Comparison of ENCODE assay signal across 30 cellular contexts in genomic region chr2:8230466-8230865, GRCh38.
DNase-seq lines count a peak whose midpoint lies in the region; ATAC-seq and TF ChIP-seq lines count a peak whose summit lies in the region.
"Had no signal": no experiment of that assay in that cellular context is flagged by ENCODE, and none has a peak within 500 bp of the region (broad histone marks: within the 10 kb centered on the region; RNA-seq: fewer than 3 reads in every experiment).

No MANE protein-coding gene starts in this region.

- H3K4me3 Mint-ChIP-seq in activated CD8-positive, alpha-beta T cell treated with anti-CD3 and anti-CD28 coated beads, Interleukin-2, amount 10 ng/mL, durations not matched to agents 7 days and 5 days, result no peak overlapping the region
- no peak overlapping the region for H3K4me3 Mint-ChIP-seq in activated CD8-positive, alpha-beta T cell treated with anti-CD3 and anti-CD28 coated beads for 36 hours
- H3K4me3 Mint-ChIP-seq: activated CD4-positive, alpha-beta T cell treated with anti-CD3 and anti-CD28 coated beads for 36 hours; memory B cell had no signal

- H3K27me3 ChIP-seq in OCI-LY1 (ENCODE audit: insufficient read depth, low read length), result no peaks in the 10 kb centered on the region
- H3K27me3 ChIP-seq: MG63, pancreas, testis had no signal

- no peak overlapping the region for H3K4me2 ChIP-seq in OCI-LY1 (ENCODE audit: low read length)
- H3K4me2 ChIP-seq: A549 had no signal

- peak; percentile 10 for DNase-seq in activated CD8-positive, alpha-beta T cell treated with anti-CD3 and anti-CD28 coated beads, Interleukin-2, amount 10 ng/mL, durations not matched to agents 7 days and 5 days
- DNase-seq in activated CD8-positive, alpha-beta T cell treated with anti-CD3 and anti-CD28 coated beads for 36 hours, result no peak
- DNase-seq in NCI-H1417 (lab: John Stamatoyannopoulos, UW), result peak in 2 of 3 experiments; percentile 70 to 94
- DNase-seq in C1 segment of cervical spinal cord (lab: John Stamatoyannopoulos, UW), result no peak
- DNase-seq in activated CD4-positive, alpha-beta T cell treated with anti-CD3 and anti-CD28 coated beads for 48 hours, result no peak
- DNase-seq in NCI-H510A (lab: John Stamatoyannopoulos, UW), result no peak
- no peak for DNase-seq in cerebellum (ENCODE audit: low spot score)
- DNase-seq: activated CD4-positive, alpha-beta T cell treated with anti-CD3 and anti-CD28 coated beads for 36 hours; activated naive CD4-positive, alpha-beta T cell; activated T-cell treated with anti-CD3 and anti-CD28 coated beads, Interleukin-2, amount 50 U/mL, for 72 hours; CD4-positive, alpha-beta memory T cell; central memory CD4-positive, alpha-beta T cell; effector memory CD8-positive, alpha-beta T cell; erythroblast; glutamatergic neuron; MG63; NCI-H2171; NCI-H510A treated with DMSO at 0.1 percent for 48 hours; pancreas; SIG-M5; T-helper 9 cell; testis had no signal

- H3K27ac Mint-ChIP-seq in activated CD8-positive, alpha-beta T cell treated with anti-CD3 and anti-CD28 coated beads, Interleukin-2, amount 10 ng/mL, durations not matched to agents 7 days and 5 days, result no peak overlapping the region
- no peak overlapping the region for H3K27ac Mint-ChIP-seq in activated CD8-positive, alpha-beta T cell treated with anti-CD3 and anti-CD28 coated beads for 36 hours
- H3K27ac Mint-ChIP-seq: activated CD4-positive, alpha-beta T cell treated with anti-CD3 and anti-CD28 coated beads for 36 hours; memory B cell; stimulated activated naive CD8-positive, alpha-beta T cell treated with anti-CD3 and anti-CD28 coated beads, Interleukin-15, Interleukin-2, amounts not matched to agents 100 ng/mL and 50 ng/mL, for 24 hours had no signal

- no peaks in the 10 kb centered on the region for H3K79me2 ChIP-seq in OCI-LY1 (ENCODE audit: insufficient read depth, low read length)

- H3K36me3 ChIP-seq in OCI-LY1 (ENCODE audit: insufficient read depth, low read length), result no peaks in the 10 kb centered on the region
- H3K36me3 ChIP-seq: MG63, pancreas had no signal

- H3K27me3 Mint-ChIP-seq in activated CD8-positive, alpha-beta T cell treated with anti-CD3 and anti-CD28 coated beads, Interleukin-2, amount 10 ng/mL, durations not matched to agents 7 days and 5 days (ENCODE audit: low read depth), result peaks cover 5% of the 10 kb centered on the region
- H3K27me3 Mint-ChIP-seq in activated CD8-positive, alpha-beta T cell treated with anti-CD3 and anti-CD28 coated beads for 36 hours, result peaks cover 6% of the 10 kb centered on the region
- H3K27me3 Mint-ChIP-seq: CD4-positive, alpha-beta memory T cell; effector memory CD8-positive, alpha-beta T cell had no signal

- no peaks in the 10 kb centered on the region for H3K9me2 ChIP-seq in OCI-LY1 (ENCODE audit: low read depth, low read length)

- TF ChIP-seq CTCF in activated CD8-positive, alpha-beta T cell treated with anti-CD3 and anti-CD28 coated beads for 36 hours (IDR thresholded peaks at IDR 0.05), result no peak
- no peak for TF ChIP-seq CTCF in OCI-LY1 (IDR thresholded peaks at IDR 0.05; ENCODE audit: low read length)

- peaks cover 4% of the 10 kb centered on the region for H3K36me3 Mint-ChIP-seq in activated CD8-positive, alpha-beta T cell treated with anti-CD3 and anti-CD28 coated beads, Interleukin-2, amount 10 ng/mL, durations not matched to agents 7 days and 5 days (ENCODE audit: low read depth)
- no peaks in the 10 kb centered on the region for H3K36me3 Mint-ChIP-seq in activated CD8-positive, alpha-beta T cell treated with anti-CD3 and anti-CD28 coated beads for 36 hours (ENCODE audit: low read depth)
- H3K36me3 Mint-ChIP-seq: memory B cell had no signal

- peak overlapping the region; percentile 76 for H3K27ac ChIP-seq in OCI-LY1 (ENCODE audit: low read depth, low read length, poor library complexity, severe bottlenecking)
- H3K27ac ChIP-seq: pancreas, VCaP had no signal

- peaks cover 20% of the 10 kb centered on the region for H3K4me1 Mint-ChIP-seq in activated CD8-positive, alpha-beta T cell treated with anti-CD3 and anti-CD28 coated beads, Interleukin-2, amount 10 ng/mL, durations not matched to agents 7 days and 5 days (ENCODE audit: low read depth)
- peaks cover 10% of the 10 kb centered on the region for H3K4me1 Mint-ChIP-seq in activated CD8-positive, alpha-beta T cell treated with anti-CD3 and anti-CD28 coated beads for 36 hours (ENCODE audit: low read depth)

- CTCF ChIA-PET in activated CD8-positive, alpha-beta T cell treated with anti-CD3 and anti-CD28 coated beads, Interleukin-2, amount 10 ng/mL, durations not matched to agents 7 days and 5 days (lab: Charles Lee), result no interaction called here
- CTCF ChIA-PET in activated CD8-positive, alpha-beta T cell treated with anti-CD3 and anti-CD28 coated beads for 36 hours (lab: Charles Lee), result no interaction called here

- intact Hi-C loops in activated CD8-positive, alpha-beta T cell treated with anti-CD3 and anti-CD28 coated beads for 36 hours (cut with micrococcal nuclease), result loop anchor here (5.0 kb wide), 1 partner anchor 452 kb away; the partner anchor contains the start of gene ID2

- peaks cover 67% of the 10 kb centered on the region for H3K4me1 ChIP-seq in OCI-LY1 (ENCODE audit: insufficient read depth, low read length, severe bottlenecking)
- H3K4me1 ChIP-seq: pancreas had no signal

- H2AFZ ChIP-seq in OCI-LY1 (ENCODE audit: low read length), result no peak overlapping the region

- H3K9me3 Mint-ChIP-seq in activated CD8-positive, alpha-beta T cell treated with anti-CD3 and anti-CD28 coated beads, Interleukin-2, amount 10 ng/mL, durations not matched to agents 7 days and 5 days (ENCODE audit: insufficient read depth), result no peaks in the 10 kb centered on the region
- no peaks in the 10 kb centered on the region for H3K9me3 Mint-ChIP-seq in activated CD8-positive, alpha-beta T cell treated with anti-CD3 and anti-CD28 coated beads for 36 hours
- H3K9me3 Mint-ChIP-seq: activated T-cell treated with anti-CD3 and anti-CD28 coated beads, Interleukin-2, amount 50 U/mL, for 72 hours; effector memory CD8-positive, alpha-beta T cell; memory B cell; stimulated activated naive CD8-positive, alpha-beta T cell treated with anti-CD3 and anti-CD28 coated beads, Interleukin-15, Interleukin-2, amounts not matched to agents 100 ng/mL and 50 ng/mL, for 24 hours had no signal

- ATAC-seq in activated CD8-positive, alpha-beta T cell treated with anti-CD3 and anti-CD28 coated beads, Interleukin-2, amount 10 ng/mL, durations not matched to agents 7 days and 5 days, result no peak
- no peak for ATAC-seq in activated CD8-positive, alpha-beta T cell treated with anti-CD3 and anti-CD28 coated beads for 36 hours
- ATAC-seq: A549, left lobe of liver, pancreas had no signal

- H4K20me1 ChIP-seq in OCI-LY1 (ENCODE audit: insufficient read depth, low read length), result no peaks in the 10 kb centered on the region

- no peak overlapping the region for H3K9ac ChIP-seq in OCI-LY1 (ENCODE audit: low read length)

- no peak overlapping the region for H3K4me3 ChIP-seq in OCI-LY1 (ENCODE audit: low read depth, low read length, poor library complexity, severe bottlenecking)
- H3K4me3 ChIP-seq: A549, K562, MG63, pancreas, skin epidermis, testis had no signal

- POLR2A ChIA-PET in activated CD8-positive, alpha-beta T cell treated with anti-CD3 and anti-CD28 coated beads, Interleukin-2, amount 10 ng/mL, durations not matched to agents 7 days and 5 days (lab: Charles Lee), result no interaction called here
- POLR2A ChIA-PET in activated CD8-positive, alpha-beta T cell treated with anti-CD3 and anti-CD28 coated beads for 36 hours (lab: Charles Lee), result no interaction called here

- no peaks in the 10 kb centered on the region for H3K9me3 ChIP-seq in OCI-LY1 (ENCODE audit: low read length)
- H3K9me3 ChIP-seq: A549, MG63, pancreas, testis had no signal

- peaks cover 5% of the 10 kb centered on the region; the same call in 1 of the 2 replicates for H3F3A ChIP-seq in OCI-LY1 (ENCODE audit: insufficient read depth, low read length)

Comparison
In these comparisons a context has a peak if more than half of its experiments do, and no peak if none do; other contexts are left out.
1. DNase-seq: peak in activated CD8-positive, alpha-beta T cell treated with anti-CD3 and anti-CD28 coated beads, Interleukin-2, amount 10 ng/mL, durations not matched to agents 7 days and 5 days (single experiment) and NCI-H1417 (2 of 3); none in activated CD8-positive, alpha-beta T cell treated with anti-CD3 and anti-CD28 coated beads for 36 hours (single experiment), C1 segment of cervical spinal cord (0 of 14), activated CD4-positive, alpha-beta T cell treated with anti-CD3 and anti-CD28 coated beads for 48 hours (single experiment), NCI-H510A (single experiment) and cerebellum (single experiment).